In genomic region chr2:203732072-203732952, GRCh38 we compare ENCODE assay signal across 14 cellular contexts. TPM values are rescaled to one million over a fixed set of nuclear protein-coding genes. Genes with fewer than 3 reads are reported as not detected.
DNase-seq lines count a peak whose midpoint lies in the region; ATAC-seq and TF ChIP-seq lines count a peak whose summit lies in the region.
"Had no signal": no experiment of that assay in that cellular context is flagged by ENCODE, and none has a peak within 500 bp of the region (broad histone marks: within the 10 kb centered on the region; RNA-seq: fewer than 3 reads in every experiment).

No MANE protein-coding gene starts in this region.

- no peak for TF ChIP-seq CTCF in vagina (IDR thresholded peaks at IDR 0.05)

- H3K36me3 Mint-ChIP-seq in central memory CD8-positive, alpha-beta T cell (ENCODE audit: insufficient read depth), result peaks cover 72% of the 10 kb centered on the region
- H3K36me3 Mint-ChIP-seq: mesothelial cell of epicardium had no signal

- H3K36me3 ChIP-seq in thymus (ENCODE audit: control insufficient read depth, insufficient read depth), result peaks cover 18% of the 10 kb centered on the region
- H3K36me3 ChIP-seq in vagina, result no peaks in the 10 kb centered on the region
- H3K36me3 ChIP-seq: BE2C, SJSA1 had no signal

- H3K27me3 Mint-ChIP-seq in central memory CD8-positive, alpha-beta T cell, result no peaks in the 10 kb centered on the region

- H3K9me3 ChIP-seq in thymus (ENCODE audit: control insufficient read depth) (no peaks in the 10 kb centered on the region), vagina (no peaks in the 10 kb centered on the region)
- H3K9me3 ChIP-seq: BE2C, SJSA1 had no signal

- H3K4me1 ChIP-seq in thymus (ENCODE audit: control insufficient read depth, insufficient read depth, low read length) (peaks cover 18% of the 10 kb centered on the region), vagina (no peaks in the 10 kb centered on the region)
- H3K4me1 ChIP-seq: BE2C, SJSA1 had no signal

- H3K27ac ChIP-seq in thymus (ENCODE audit: low read depth) (peak overlapping the region; percentile 77), vagina (no peak overlapping the region)
- H3K27ac ChIP-seq: SJSA1 had no signal

- WGBS in thymus, result 89% methylated on average over 6 of the region's 6 CpGs

- TF ChIP-seq POLR2A in vagina (IDR thresholded peaks at IDR 0.05), result no peak

- intact Hi-C loops in left ventricle myocardium superior (cut with micrococcal nuclease), result no loop called here
- intact Hi-C loops in left cardiac atrium (cut with DNase I), result no loop called here
- intact Hi-C loops in vagina (cut with DNase I), result no loop called here

- no peak overlapping the region for H3K4me3 ChIP-seq in thymus (ENCODE audit: low read length)
- no peak overlapping the region for H3K4me3 ChIP-seq in vagina
- H3K4me3 ChIP-seq: SJSA1 had no signal

- peaks cover 70% of the 10 kb centered on the region for H3K4me1 Mint-ChIP-seq in central memory CD8-positive, alpha-beta T cell

- ATAC-seq in left ventricle myocardium superior, result peak; percentile 41
- ATAC-seq in left cardiac atrium, result no peak
- ATAC-seq in central memory CD8-positive, alpha-beta T cell (replicated peaks; ENCODE audit: extremely low read depth, poor library complexity, severe bottlenecking), result no peak
- ATAC-seq in GM19328 (IDR thresholded peaks at IDR 0.05; ENCODE audit: unreplicated experiment), result no peak
- ATAC-seq in GM21786 (IDR thresholded peaks at IDR 0.05; ENCODE audit: unreplicated experiment), result no peak

- no peaks in the 10 kb centered on the region for H3K27me3 ChIP-seq in thymus (ENCODE audit: control insufficient read depth, insufficient read depth)
- no peaks in the 10 kb centered on the region for H3K27me3 ChIP-seq in vagina
- H3K27me3 ChIP-seq: BE2C, SJSA1 had no signal

- DNase-seq in left ventricle myocardium superior (no peak), left cardiac atrium (no peak), NCI-H524 treated with DMSO at 0.1 percent for 48 hours (lab: John Stamatoyannopoulos, UW) (peak; percentile 67), vagina (ENCODE audit: extremely low spot score in 2 of 2) (no peak)
- no peak for DNase-seq in central memory CD8-positive, alpha-beta T cell (ENCODE audit: low spot score in 2 of 2)
- DNase-seq: BE2C, HFFc6, NCI-H1048 had no signal

- H3K27ac Mint-ChIP-seq in central memory CD8-positive, alpha-beta T cell (ENCODE audit: low read depth), result peak overlapping the region; percentile 86
- H3K27ac Mint-ChIP-seq: HFFc6, mesothelial cell of epicardium had no signal

- no peaks in the 10 kb centered on the region for H3K9me3 Mint-ChIP-seq in central memory CD8-positive, alpha-beta T cell
- H3K9me3 Mint-ChIP-seq: HFFc6, mesothelial cell of epicardium had no signal

- H3K4me3 Mint-ChIP-seq in central memory CD8-positive, alpha-beta T cell, result peak overlapping the region; percentile 36
- H3K4me3 Mint-ChIP-seq: HFFc6, mesothelial cell of epicardium had no signal

RNA-seq across cellular contexts. Expression of gene CD28, which starts 25.9 kb away (rescaled TPM):
- total RNA-seq in left ventricle myocardium superior (0.92 TPM), left cardiac atrium (1 to 10 TPM; 2.5 to 2.9 TPM), vagina (2.7 TPM)
- polyA plus RNA-seq in thymus, result 27.2 TPM
- total RNA-seq: HFFc6, HT-29, mesothelial cell of epicardium, SJSA1 had no signal
